Comparison of ENCODE assay signal across 15 cellular contexts in genomic region chr2:181421131-181421458, GRCh38. TPM values are rescaled to one million over a fixed set of nuclear protein-coding genes. Genes with fewer than 3 reads are reported as not detected.
DNase-seq lines count a peak whose midpoint lies in the region; ATAC-seq lines count a peak whose summit lies in the region.
"Had no signal": no experiment of that assay in that cellular context is flagged by ENCODE, and none has a peak within 500 bp of the region (broad histone marks: within the 10 kb centered on the region; RNA-seq: fewer than 3 reads in every experiment).

No MANE protein-coding gene starts in this region.

- peak overlapping the region; percentile 52 for H2AFZ ChIP-seq in Karpas-422 (ENCODE audit: low read length)

- H3K9me2 ChIP-seq in Karpas-422 (replicated peaks; ENCODE audit: insufficient read depth, low read length) = no peaks in the 10 kb centered on the region

- ATAC-seq in activated naive CD8-positive, alpha-beta T cell treated with anti-CD3 and anti-CD28 coated beads, Interleukin-2, amount 50 U/mL, for 24 hours = no peak
- ATAC-seq in stimulated activated naive CD8-positive, alpha-beta T cell treated with anti-CD3 and anti-CD28 coated beads, Interleukin-15, amount 100 ng/mL, for 72 hours = peak; percentile 54
- ATAC-seq: K562, left lobe of liver had no signal

- H3K36me3 Mint-ChIP-seq in activated naive CD4-positive, alpha-beta T cell treated with anti-CD3 and anti-CD28 coated beads, Interleukin-2, amount 10 ng/mL, durations not matched to agents 7 days and 5 days = peaks cover 4% of the 10 kb centered on the region
- H3K36me3 Mint-ChIP-seq in activated naive CD8-positive, alpha-beta T cell treated with anti-CD3 and anti-CD28 coated beads, Interleukin-2, amount 50 U/mL, for 24 hours (ENCODE audit: low read depth) = no peaks in the 10 kb centered on the region

- no peak for DNase-seq in activated naive CD4-positive, alpha-beta T cell treated with anti-CD3 and anti-CD28 coated beads, Interleukin-2, amount 10 ng/mL, durations not matched to agents 7 days and 5 days
- DNase-seq in activated naive CD4-positive, alpha-beta T cell treated with Interleukin-2 at 50 U/mL for 16 hours = no peak
- DNase-seq in Karpas-422 = no peak
- DNase-seq in activated naive CD8-positive, alpha-beta T cell treated with anti-CD3 and anti-CD28 coated beads, Interleukin-2, amount 50 U/mL, for 24 hours = no peak
- no peak for DNase-seq in stimulated activated naive CD8-positive, alpha-beta T cell treated with anti-CD3 and anti-CD28 coated beads, Interleukin-15, amount 100 ng/mL, for 72 hours
- no peak for DNase-seq in NCI-H146 (lab: John Stamatoyannopoulos, UW)
- DNase-seq in NCI-H2196 treated with DMSO at 0.1 percent for 48 hours (lab: John Stamatoyannopoulos, UW; ENCODE audit: unreplicated experiment) = no peak
- no peak for DNase-seq in cerebellar cortex (ENCODE audit: low spot score)
- DNase-seq: aorta, foreskin fibroblast, NCI-H1105, NCI-H2171, tibial artery had no signal

- H3K79me2 ChIP-seq in Karpas-422 (ENCODE audit: low read length) = peaks cover 6% of the 10 kb centered on the region; the same call in 1 of the 2 replicates

- H3K4me1 Mint-ChIP-seq in activated naive CD4-positive, alpha-beta T cell treated with anti-CD3 and anti-CD28 coated beads, Interleukin-2, amount 10 ng/mL, durations not matched to agents 7 days and 5 days = peaks cover 21% of the 10 kb centered on the region
- peaks cover 28% of the 10 kb centered on the region for H3K4me1 Mint-ChIP-seq in activated naive CD8-positive, alpha-beta T cell treated with anti-CD3 and anti-CD28 coated beads, Interleukin-2, amount 50 U/mL, for 24 hours
- H3K4me1 Mint-ChIP-seq in stimulated activated naive CD8-positive, alpha-beta T cell treated with anti-CD3 and anti-CD28 coated beads, Interleukin-15, amount 100 ng/mL, for 72 hours = peaks cover 19% of the 10 kb centered on the region

- CTCF ChIA-PET in activated naive CD4-positive, alpha-beta T cell treated with anti-CD3 and anti-CD28 coated beads, Interleukin-2, amount 10 ng/mL, durations not matched to agents 7 days and 5 days (lab: Charles Lee) = no interaction called here

- no peaks in the 10 kb centered on the region for H3K27me3 ChIP-seq in Karpas-422 (ENCODE audit: low read length)
- H3K27me3 ChIP-seq: tibial artery had no signal

- no peaks in the 10 kb centered on the region for H3K9me3 ChIP-seq in Karpas-422 (ENCODE audit: low read length)
- H3K9me3 ChIP-seq: tibial artery had no signal

- H3K27me3 Mint-ChIP-seq in activated naive CD4-positive, alpha-beta T cell treated with anti-CD3 and anti-CD28 coated beads, Interleukin-2, amount 10 ng/mL, durations not matched to agents 7 days and 5 days = no peaks in the 10 kb centered on the region
- H3K27me3 Mint-ChIP-seq in activated naive CD8-positive, alpha-beta T cell treated with anti-CD3 and anti-CD28 coated beads, Interleukin-2, amount 50 U/mL, for 24 hours = no peaks in the 10 kb centered on the region
- no peaks in the 10 kb centered on the region for H3K27me3 Mint-ChIP-seq in stimulated activated naive CD8-positive, alpha-beta T cell treated with anti-CD3 and anti-CD28 coated beads, Interleukin-15, amount 100 ng/mL, for 72 hours

- H4K20me1 ChIP-seq in Karpas-422 (ENCODE audit: insufficient read depth, low read depth, low read length) = no peaks in the 10 kb centered on the region

- H3K36me3 ChIP-seq in Karpas-422 (ENCODE audit: insufficient read depth, low read length) = no peaks in the 10 kb centered on the region
- H3K36me3 ChIP-seq: tibial artery had no signal

- no peak overlapping the region for H3K4me3 ChIP-seq in Karpas-422 (ENCODE audit: low read length)
- H3K4me3 ChIP-seq: K562, tibial artery had no signal

- peak overlapping the region; percentile 28 for H3K4me2 ChIP-seq in Karpas-422 (ENCODE audit: low read depth, low read length, poor library complexity, severe bottlenecking)

- no peak overlapping the region for H3K4me3 Mint-ChIP-seq in activated naive CD4-positive, alpha-beta T cell treated with anti-CD3 and anti-CD28 coated beads, Interleukin-2, amount 10 ng/mL, durations not matched to agents 7 days and 5 days
- H3K4me3 Mint-ChIP-seq in activated naive CD8-positive, alpha-beta T cell treated with anti-CD3 and anti-CD28 coated beads, Interleukin-2, amount 50 U/mL, for 24 hours = no peak overlapping the region
- H3K4me3 Mint-ChIP-seq in stimulated activated naive CD8-positive, alpha-beta T cell treated with anti-CD3 and anti-CD28 coated beads, Interleukin-15, amount 100 ng/mL, for 72 hours = peak overlapping the region; percentile 32 to 36

- peak overlapping the region; percentile 6; the same call in 1 of the 2 replicates for H3K9ac ChIP-seq in Karpas-422 (ENCODE audit: low read length)

- H3K27ac Mint-ChIP-seq in activated naive CD4-positive, alpha-beta T cell treated with anti-CD3 and anti-CD28 coated beads, Interleukin-2, amount 10 ng/mL, durations not matched to agents 7 days and 5 days = peak overlapping the region; percentile 46
- H3K27ac Mint-ChIP-seq in activated naive CD8-positive, alpha-beta T cell treated with anti-CD3 and anti-CD28 coated beads, Interleukin-2, amount 50 U/mL, for 24 hours = peak overlapping the region; percentile 58
- peak overlapping the region; percentile 84 to 97 for H3K27ac Mint-ChIP-seq in stimulated activated naive CD8-positive, alpha-beta T cell treated with anti-CD3 and anti-CD28 coated beads, Interleukin-15, amount 100 ng/mL, for 72 hours

- H3K4me1 ChIP-seq in Karpas-422 (ENCODE audit: low read length) = peaks cover 68% of the 10 kb centered on the region
- H3K4me1 ChIP-seq: tibial artery had no signal

- H3K27ac ChIP-seq in Karpas-422 (ENCODE audit: low read length) = peak overlapping the region; percentile 97
- H3K27ac ChIP-seq: tibial artery had no signal

- peaks cover 2% of the 10 kb centered on the region for H3K9me3 Mint-ChIP-seq in activated naive CD4-positive, alpha-beta T cell treated with anti-CD3 and anti-CD28 coated beads, Interleukin-2, amount 10 ng/mL, durations not matched to agents 7 days and 5 days
- peaks cover 7% of the 10 kb centered on the region for H3K9me3 Mint-ChIP-seq in activated naive CD8-positive, alpha-beta T cell treated with anti-CD3 and anti-CD28 coated beads, Interleukin-2, amount 50 U/mL, for 24 hours
- H3K9me3 Mint-ChIP-seq in stimulated activated naive CD8-positive, alpha-beta T cell treated with anti-CD3 and anti-CD28 coated beads, Interleukin-15, amount 100 ng/mL, for 72 hours = peaks cover 0 to 11% of the 10 kb centered on the region in 2 donors

RNA-seq across cellular contexts. Expression of gene ITGA4, which starts 36.1 kb away (rescaled TPM):
- 176 and 244 TPM in 2 replicates for total RNA-seq in Karpas-422 (2014; rRNA removed; shearing (Covaris generic); ENCODE audit: low replicate concordance)

Comparison
In these comparisons a context has a peak if more than half of its experiments do, and no peak if none do; other contexts are left out.
1. H3K4me3 Mint-ChIP-seq: peak in stimulated activated naive CD8-positive, alpha-beta T cell treated with anti-CD3 and anti-CD28 coated beads, Interleukin-15, amount 100 ng/mL, for 72 hours (2 of 2); none in activated naive CD4-positive, alpha-beta T cell treated with anti-CD3 and anti-CD28 coated beads, Interleukin-2, amount 10 ng/mL, durations not matched to agents 7 days and 5 days (single experiment) and activated naive CD8-positive, alpha-beta T cell treated with anti-CD3 and anti-CD28 coated beads, Interleukin-2, amount 50 U/mL, for 24 hours (single experiment).
2. Peak in every context shown above with its lines, with median percentiles within 50 percentile points of each other: H3K27ac Mint-ChIP-seq.